Comparison of ENCODE assay signal across 8 cellular contexts in the genomic region with DNA sequence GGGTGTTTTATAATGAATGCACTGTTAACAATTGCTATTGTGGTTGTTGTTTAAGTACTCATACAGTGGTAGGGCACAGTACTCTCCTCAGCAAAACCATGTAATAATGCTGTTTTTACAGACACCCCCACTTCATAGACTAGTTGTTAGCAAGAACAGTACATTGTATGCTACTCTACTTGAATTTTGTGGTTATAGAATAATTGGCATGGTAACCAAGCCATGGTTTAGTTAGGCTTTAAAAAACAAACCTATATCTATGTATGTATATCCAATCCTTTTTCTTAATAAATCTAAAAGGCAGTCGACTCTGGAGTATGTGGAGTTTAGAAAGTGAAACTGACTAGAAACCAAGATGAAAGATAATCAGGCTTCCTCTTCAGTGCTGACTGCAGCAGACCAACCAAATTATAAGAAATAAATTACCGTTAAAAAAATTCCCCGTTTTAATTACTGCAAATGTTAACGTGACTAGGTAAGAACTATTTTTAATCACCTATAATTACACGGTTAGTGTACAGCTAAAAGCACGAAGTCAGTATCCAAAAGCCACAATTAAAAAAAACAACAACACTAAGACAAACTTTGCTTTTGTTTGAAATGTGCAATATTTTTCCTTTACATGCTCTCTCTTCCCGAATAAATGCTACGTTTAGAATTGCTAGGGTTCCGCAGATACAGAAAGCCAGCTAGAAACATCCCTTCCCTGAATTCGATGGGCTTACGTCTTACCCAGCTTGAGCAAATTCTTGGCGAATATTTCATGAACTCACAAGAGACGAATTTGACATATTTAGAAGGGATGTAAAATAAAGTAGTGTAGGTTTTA.
A peak's percentile ranks its signal among the peaks of the same experiment; 100 is the strongest.
DNase-seq lines count a peak whose midpoint lies in the region; ATAC-seq and TF ChIP-seq lines count a peak whose summit lies in the region.

No MANE protein-coding gene starts in this region.

- no peak overlapping the region for H3K27ac ChIP-seq in SU-DHL-6 (ENCODE audit: low read depth, low read length)
- H3K27ac ChIP-seq in esophagus muscularis mucosa (replicated peaks in 1 of 4): peak overlapping the region; percentile 92 to 99 (median 99)
- H3K27ac ChIP-seq in neural cell (ENCODE audit: low read length): peak overlapping the region; percentile 94

- H3K79me2 ChIP-seq in SU-DHL-6 (ENCODE audit: insufficient read depth, low read length) (no peaks in the 10 kb centered on the region), neural cell (replicated peaks; ENCODE audit: insufficient read depth, low read length) (no peaks in the 10 kb centered on the region)

- peak overlapping the region; percentile 70 for H2AFZ ChIP-seq in SU-DHL-6 (ENCODE audit: low read depth, low read length, severe bottlenecking)
- peak overlapping the region; percentile 65 for H2AFZ ChIP-seq in neural cell (ENCODE audit: low read depth, low read length)

- H3F3A ChIP-seq in SU-DHL-6 (ENCODE audit: insufficient read depth) (peaks cover 17% of the 10 kb centered on the region), neural cell (ENCODE audit: insufficient read depth, low read length, poor library complexity, severe bottlenecking) (no peaks in the 10 kb centered on the region)

- H3K36me3 ChIP-seq in SU-DHL-6 (ENCODE audit: low read length) (no peaks in the 10 kb centered on the region), esophagus muscularis mucosa (no peaks in the 10 kb centered on the region), neural cell (ENCODE audit: insufficient read depth, low read length) (no peaks in the 10 kb centered on the region)

- peak; percentile 44 for ATAC-seq in HG02884 (IDR thresholded peaks at IDR 0.05; ENCODE audit: unreplicated experiment)
- no peak for ATAC-seq in HG02870 (IDR thresholded peaks at IDR 0.05; ENCODE audit: unreplicated experiment)
- ATAC-seq in HG03457 (IDR thresholded peaks at IDR 0.05; ENCODE audit: unreplicated experiment): no peak

- H3K9me2 ChIP-seq in SU-DHL-6 (replicated peaks; ENCODE audit: insufficient read depth, low read length) (no peaks in the 10 kb centered on the region), neural cell (ENCODE audit: insufficient read depth, low read length) (no peaks in the 10 kb centered on the region)

- H4K20me1 ChIP-seq in SU-DHL-6 (ENCODE audit: low read depth, low read length): no peaks in the 10 kb centered on the region
- H4K20me1 ChIP-seq in neural cell (ENCODE audit: insufficient read depth): no peaks in the 10 kb centered on the region

- 0% methylated on average over 13 of the region's 13 CpGs for WGBS in esophagus muscularis mucosa

- DNase-seq in GM10266 (ENCODE audit: extremely low spot score): peak; percentile 51
- no peak for DNase-seq in esophagus muscularis mucosa (ENCODE audit: extremely low spot score)
- DNase-seq in SHP77 (lab: John Stamatoyannopoulos, UW): no peak

- H3K4me2 ChIP-seq in SU-DHL-6 (ENCODE audit: low read depth, low read length, poor library complexity, severe bottlenecking) (peak overlapping the region; percentile 66), neural cell (ENCODE audit: low read length) (peak overlapping the region; percentile 87)

- TF ChIP-seq EP300 in esophagus muscularis mucosa (IDR thresholded peaks at IDR 0.05) (no peak), neural cell (conservative IDR thresholded peaks at IDR 0.05; ENCODE audit: poor library complexity, severe bottlenecking) (no peak)

- H3K27me3 ChIP-seq in SU-DHL-6 (ENCODE audit: low read length) (no peaks in the 10 kb centered on the region), esophagus muscularis mucosa (no peaks in the 10 kb centered on the region), neural cell (ENCODE audit: insufficient read depth, low read depth, low read length) (no peaks in the 10 kb centered on the region)

- intact Hi-C loops in esophagus muscularis mucosa (cut with DNase I): loop anchor here (2.0 to 5.0 kb wide), 3 partner anchors 14 to 115 kb away; partner anchors contain the start of gene SERTAD2

- H3K9ac ChIP-seq in SU-DHL-6 (ENCODE audit: low read length) (peak overlapping the region; percentile 60), neural cell (ENCODE audit: low read length) (peak overlapping the region; percentile 95)

- H3K4me3 ChIP-seq in SU-DHL-6 (ENCODE audit: insufficient read depth, low read length, poor library complexity, severe bottlenecking) (peak overlapping the region; percentile 57), esophagus muscularis mucosa (peak overlapping the region; percentile 79 to 89 (median 82)), neural cell (ENCODE audit: low read length) (peak overlapping the region; percentile 76)

- peaks cover 16 to 37% (median 33%) of the 10 kb centered on the region in 4 donors for H3K4me1 ChIP-seq in esophagus muscularis mucosa

- no peaks in the 10 kb centered on the region for H3K9me3 ChIP-seq in SU-DHL-6 (ENCODE audit: insufficient read depth, low read length)
- H3K9me3 ChIP-seq in esophagus muscularis mucosa: no peaks in the 10 kb centered on the region
- no peaks in the 10 kb centered on the region for H3K9me3 ChIP-seq in neural cell (ENCODE audit: low read length)

- TF ChIP-seq CTCF in GM10266 (IDR thresholded peaks at IDR 0.05; ENCODE audit: control insufficient read depth, insufficient read depth, low read depth, missing control alignments) (no peak), SU-DHL-6 (IDR thresholded peaks at IDR 0.05; ENCODE audit: insufficient read depth, low read length, poor library complexity, severe bottlenecking) (no peak), esophagus muscularis mucosa (IDR thresholded peaks at IDR 0.05) (no peak), neural cell (IDR thresholded peaks at IDR 0.05; ENCODE audit: poor library complexity, severe bottlenecking) (no peak)

- TF ChIP-seq POLR2A in esophagus muscularis mucosa (IDR thresholded peaks at IDR 0.05; ENCODE audit: low read depth): no peak

- no peak for TF ChIP-seq RAD21 in neural cell (conservative IDR thresholded peaks at IDR 0.05)

TF ChIP-seq in neural cell, 6 proteins besides CTCF, POLR2A, EP300 and RAD21:
- TF ChIP-seq REST (IDR thresholded peaks at IDR 0.05; ENCODE audit: borderline replicate concordance): no peak
- TF ChIP-seq EZH2 (IDR thresholded peaks at IDR 0.05; ENCODE audit: borderline replicate concordance, insufficient read depth, low read length, poor library complexity, severe bottlenecking): no peak
- TF ChIP-seq MXI1 (conservative IDR thresholded peaks at IDR 0.05; ENCODE audit: poor library complexity, severe bottlenecking): no peak
- no peak for TF ChIP-seq POLR2AphosphoS5 (IDR thresholded peaks at IDR 0.05)
- TF ChIP-seq SMC3 (conservative IDR thresholded peaks at IDR 0.05; ENCODE audit: poor library complexity): no peak
- TF ChIP-seq TAF1 (IDR thresholded peaks at IDR 0.05; ENCODE audit: low read depth): no peak
TF ChIP-seq in neural cell: peak in this region for 0.
